In the genomic region with DNA sequence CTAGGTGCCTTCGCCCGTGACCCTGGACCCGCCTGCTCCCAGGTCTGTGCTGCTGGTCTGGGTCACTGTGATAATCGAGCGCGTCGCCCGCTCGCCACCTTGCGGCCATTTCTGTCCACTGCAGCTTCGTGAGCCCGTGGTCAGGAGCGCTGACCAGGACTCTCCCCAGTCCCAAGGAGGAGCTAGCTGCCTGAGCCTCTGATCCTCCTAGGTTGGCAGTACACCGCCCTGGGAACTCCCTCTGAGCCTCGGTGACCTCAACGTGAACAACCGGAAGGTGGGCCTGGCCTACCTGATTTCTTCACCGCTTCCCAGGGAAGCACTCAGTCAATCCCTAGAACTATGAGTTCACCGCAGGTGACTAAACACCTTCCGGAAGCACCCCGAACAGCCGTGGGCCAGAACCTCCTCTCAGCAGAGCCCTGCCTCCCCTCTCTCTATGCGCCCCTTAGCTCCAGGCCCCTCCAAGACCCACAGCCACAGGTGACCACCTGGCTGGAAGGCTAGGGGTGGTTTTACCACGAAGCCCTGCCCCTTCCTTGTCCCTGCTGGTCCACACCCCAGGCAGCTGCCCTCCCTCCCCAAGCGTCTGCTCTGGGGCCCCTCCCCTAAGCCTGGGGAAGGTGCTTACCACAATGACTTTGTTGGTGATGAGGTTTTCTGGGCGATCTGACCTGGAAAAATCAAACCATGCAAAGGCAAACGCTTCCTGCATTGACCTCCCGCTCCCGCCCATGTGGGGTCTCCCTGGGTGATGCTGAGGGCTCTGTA, we compare ENCODE assay signal across 9 cellular contexts. TPM values are rescaled to one million over a fixed set of nuclear protein-coding genes. Genes with fewer than 3 reads are reported as not detected.
DNase-seq lines count a peak whose midpoint lies in the region; ATAC-seq and TF ChIP-seq lines count a peak whose summit lies in the region.
"Had no signal": no experiment of that assay in that cellular context is flagged by ENCODE, and none has a peak within 500 bp of the region (broad histone marks: within the 10 kb centered on the region; RNA-seq: fewer than 3 reads in every experiment).

No MANE protein-coding gene starts in this region.

- 22 to 29% (median 23%) methylated on average over 29 of the region's 29 CpGs for WGBS in ovary, 3 donors

- peak; percentile 72 for DNase-seq in BE2C
- peak; percentile 84 for DNase-seq in GM23338 (ENCODE audit: low spot score)
- peak; percentile 55 for DNase-seq in RPMI8226
- peak; percentile 63 to 68 for DNase-seq in activated naive CD4-positive, alpha-beta T cell treated with anti-CD3 and anti-CD28 coated beads, Interleukin-2, amount 50 U/mL, for 72 hours (ENCODE audit: low spot score in 2 of 2)
- DNase-seq in glomerular visceral epithelial cell (ENCODE audit: extremely low spot score): peak; percentile 69
- peak; percentile 32 to 78 (median 59) for DNase-seq in ovary

- H3K79me2 ChIP-seq in GM23338 (replicated peaks; ENCODE audit: insufficient read depth): no peaks in the 10 kb centered on the region

- no peaks in the 10 kb centered on the region for H3K36me3 Mint-ChIP-seq in GM23338 (ENCODE audit: low read depth)
- H3K36me3 Mint-ChIP-seq in activated naive CD4-positive, alpha-beta T cell treated with anti-CD3 and anti-CD28 coated beads, Interleukin-2, amount 50 U/mL, for 72 hours: no peaks in the 10 kb centered on the region

- no peak overlapping the region for H3K27ac Mint-ChIP-seq in GM23338
- H3K27ac Mint-ChIP-seq in activated naive CD4-positive, alpha-beta T cell treated with anti-CD3 and anti-CD28 coated beads, Interleukin-2, amount 50 U/mL, for 72 hours: no peak overlapping the region

- peaks cover 21% of the 10 kb centered on the region for H3K4me1 Mint-ChIP-seq in GM23338

- peak overlapping the region; percentile 84 for H2AFZ ChIP-seq in GM23338

- peak; percentile 85 for ATAC-seq in GM23338
- peak; percentile 79 for ATAC-seq in activated naive CD4-positive, alpha-beta T cell treated with anti-CD3 and anti-CD28 coated beads, Interleukin-2, amount 50 U/mL, for 72 hours
- no peak for ATAC-seq in HG03342 (IDR thresholded peaks at IDR 0.05; ENCODE audit: unreplicated experiment)
- ATAC-seq in HG02870 (IDR thresholded peaks at IDR 0.05; ENCODE audit: unreplicated experiment): no peak

- no peaks in the 10 kb centered on the region for H4K20me1 ChIP-seq in GM23338 (replicated peaks; ENCODE audit: insufficient read depth)

- no peak for TF ChIP-seq EP300 in ovary (IDR thresholded peaks at IDR 0.05)

- no peak for TF ChIP-seq POLR2A in ovary (IDR thresholded peaks at IDR 0.05)

- peaks cover 12% of the 10 kb centered on the region for H3K27me3 Mint-ChIP-seq in GM23338 (ENCODE audit: insufficient read depth, low read depth, poor library complexity)

- H3K9me2 ChIP-seq in GM23338 (ENCODE audit: insufficient read depth): no peaks in the 10 kb centered on the region

- H3K36me3 ChIP-seq in BE2C (no peaks in the 10 kb centered on the region), GM23338 (ENCODE audit: insufficient read depth) (no peaks in the 10 kb centered on the region), ovary (no peaks in the 10 kb centered on the region)

- H3K9me3 ChIP-seq in BE2C: no peaks in the 10 kb centered on the region
- H3K9me3 ChIP-seq in ovary: no peaks in the 10 kb centered on the region

- H3K27me3 ChIP-seq in BE2C (no peaks in the 10 kb centered on the region), GM23338 (ENCODE audit: insufficient read depth) (no peaks in the 10 kb centered on the region), ovary (no peaks in the 10 kb centered on the region)

- no peak overlapping the region; the same call in 1 of the 2 replicates for H3K4me2 ChIP-seq in GM23338

- H3K4me1 ChIP-seq in BE2C: no peaks in the 10 kb centered on the region
- peaks cover 13% of the 10 kb centered on the region for H3K4me1 ChIP-seq in GM23338 (ENCODE audit: insufficient read depth)
- H3K4me1 ChIP-seq in ovary (ENCODE audit: insufficient read depth): no peaks in the 10 kb centered on the region

- no peak overlapping the region for H3K4me3 ChIP-seq in BE2C (ENCODE audit: low read depth, low read length)
- no peak overlapping the region for H3K4me3 ChIP-seq in GM23338
- H3K4me3 ChIP-seq in ovary: no peak overlapping the region

- intact Hi-C loops in ovary (cut with DNase I): loop anchor here in 3 of 4 donors (2.0 to 5.0 kb wide), 3 partner anchors 92 to 98 kb away; no protein-coding TSS in a partner anchor

- no peak overlapping the region for H3K4me3 Mint-ChIP-seq in GM23338

- H3K27ac ChIP-seq in GM23338 (ENCODE audit: low read depth) (no peak overlapping the region), ovary (no peak overlapping the region)

- TF ChIP-seq CTCF in BE2C (IDR thresholded peaks at IDR 0.05; ENCODE audit: low read depth, low read length): peak; percentile 87
- TF ChIP-seq CTCF in GM23338 (conservative IDR thresholded peaks at IDR 0.05; ENCODE audit: low read depth in 2 of 2): peak; percentile 83 to 94
- peak; percentile 81 to 88 (median 83) for TF ChIP-seq CTCF in ovary (IDR thresholded peaks at IDR 0.05)

- no peaks in the 10 kb centered on the region; the same call in 2 of the 3 replicates for H3K9me3 Mint-ChIP-seq in GM23338
- no peaks in the 10 kb centered on the region for H3K9me3 Mint-ChIP-seq in activated naive CD4-positive, alpha-beta T cell treated with anti-CD3 and anti-CD28 coated beads, Interleukin-2, amount 50 U/mL, for 72 hours

- H3F3A ChIP-seq in GM23338 (replicated peaks; ENCODE audit: low read depth): no peaks in the 10 kb centered on the region

TF ChIP-seq in GM23338, 12 proteins besides CTCF, POLR2A, EP300 and RAD21:
- no peak for TF ChIP-seq ZNF114 (CRISPR knock-in tag; IDR thresholded peaks at IDR 0.05)
- no peak for TF ChIP-seq ZNF331 (CRISPR knock-in tag; IDR thresholded peaks at IDR 0.05; ENCODE audit: low read depth)
- TF ChIP-seq, protein P1, sequence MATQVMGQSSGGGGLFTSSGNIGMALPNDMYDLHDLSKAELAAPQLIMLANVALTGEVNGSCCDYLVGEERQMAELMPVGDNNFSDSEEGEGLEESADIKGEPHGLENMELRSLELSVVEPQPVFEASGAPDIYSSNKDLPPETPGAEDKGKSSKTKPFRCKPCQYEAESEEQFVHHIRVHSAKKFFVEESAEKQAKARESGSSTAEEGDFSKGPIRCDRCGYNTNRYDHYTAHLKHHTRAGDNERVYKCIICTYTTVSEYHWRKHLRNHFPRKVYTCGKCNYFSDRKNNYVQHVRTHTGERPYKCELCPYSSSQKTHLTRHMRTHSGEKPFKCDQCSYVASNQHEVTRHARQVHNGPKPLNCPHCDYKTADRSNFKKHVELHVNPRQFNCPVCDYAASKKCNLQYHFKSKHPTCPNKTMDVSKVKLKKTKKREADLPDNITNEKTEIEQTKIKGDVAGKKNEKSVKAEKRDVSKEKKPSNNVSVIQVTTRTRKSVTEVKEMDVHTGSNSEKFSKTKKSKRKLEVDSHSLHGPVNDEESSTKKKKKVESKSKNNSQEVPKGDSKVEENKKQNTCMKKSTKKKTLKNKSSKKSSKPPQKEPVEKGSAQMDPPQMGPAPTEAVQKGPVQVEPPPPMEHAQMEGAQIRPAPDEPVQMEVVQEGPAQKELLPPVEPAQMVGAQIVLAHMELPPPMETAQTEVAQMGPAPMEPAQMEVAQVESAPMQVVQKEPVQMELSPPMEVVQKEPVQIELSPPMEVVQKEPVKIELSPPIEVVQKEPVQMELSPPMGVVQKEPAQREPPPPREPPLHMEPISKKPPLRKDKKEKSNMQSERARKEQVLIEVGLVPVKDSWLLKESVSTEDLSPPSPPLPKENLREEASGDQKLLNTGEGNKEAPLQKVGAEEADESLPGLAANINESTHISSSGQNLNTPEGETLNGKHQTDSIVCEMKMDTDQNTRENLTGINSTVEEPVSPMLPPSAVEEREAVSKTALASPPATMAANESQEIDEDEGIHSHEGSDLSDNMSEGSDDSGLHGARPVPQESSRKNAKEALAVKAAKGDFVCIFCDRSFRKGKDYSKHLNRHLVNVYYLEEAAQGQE (IDR thresholded peaks at IDR 0.05; ENCODE audit: unreplicated experiment): no peak
- TF ChIP-seq ETS1 (IDR thresholded peaks at IDR 0.05): no peak
- no peak for TF ChIP-seq JUNB (IDR thresholded peaks at IDR 0.05; ENCODE audit: unreplicated experiment)
- TF ChIP-seq NANOG (IDR thresholded peaks at IDR 0.05; ENCODE audit: borderline replicate concordance): no peak
- TF ChIP-seq STAT1 (IDR thresholded peaks at IDR 0.05; ENCODE audit: unreplicated experiment): no peak

RNA-seq across cellular contexts. Expression of gene PLA2G4D, which starts 9.7 kb away (rescaled TPM):
- polyA plus RNA-seq in BE2C (2012; ENCODE audit: insufficient read depth, insufficient read length, low read depth): not detected
- total RNA-seq in GM23338 (2014; rRNA removed; shearing (Covaris generic)): 0.07 TPM in 1 of 2 replicates, not detected in the other
- polyA plus RNA-seq in GM23338 (2016; fragmentation: Nextera tagmentation; extraction: Ambion mirVana) (0.15 TPM in 1 of 2 replicates, not detected in the other), ovary (not detected)
- total RNA-seq in activated naive CD4-positive, alpha-beta T cell treated with anti-CD3 and anti-CD28 coated beads, Interleukin-2, amount 50 U/mL, for 72 hours: not detected
- under 1 TPM in 2 of 7 donors, not detected in 5; 0.11 to 0.12 TPM for total RNA-seq in ovary
- total RNA-seq: pulmonary artery endothelial cell had no signal

Comparison
In these comparisons a context has a peak if more than half of its experiments do, and no peak if none do; other contexts are left out.
1. ATAC-seq: peak in GM23338 (single experiment) and activated naive CD4-positive, alpha-beta T cell treated with anti-CD3 and anti-CD28 coated beads, Interleukin-2, amount 50 U/mL, for 72 hours (2 of 2); none in HG03342 (single experiment) and HG02870 (single experiment).
2. Peak in every context shown above with its lines, with median percentiles within 50 percentile points of each other: DNase-seq and CTCF ChIP-seq.